Comparison of ENCODE assay signal across 8 cellular contexts in the genomic region with DNA sequence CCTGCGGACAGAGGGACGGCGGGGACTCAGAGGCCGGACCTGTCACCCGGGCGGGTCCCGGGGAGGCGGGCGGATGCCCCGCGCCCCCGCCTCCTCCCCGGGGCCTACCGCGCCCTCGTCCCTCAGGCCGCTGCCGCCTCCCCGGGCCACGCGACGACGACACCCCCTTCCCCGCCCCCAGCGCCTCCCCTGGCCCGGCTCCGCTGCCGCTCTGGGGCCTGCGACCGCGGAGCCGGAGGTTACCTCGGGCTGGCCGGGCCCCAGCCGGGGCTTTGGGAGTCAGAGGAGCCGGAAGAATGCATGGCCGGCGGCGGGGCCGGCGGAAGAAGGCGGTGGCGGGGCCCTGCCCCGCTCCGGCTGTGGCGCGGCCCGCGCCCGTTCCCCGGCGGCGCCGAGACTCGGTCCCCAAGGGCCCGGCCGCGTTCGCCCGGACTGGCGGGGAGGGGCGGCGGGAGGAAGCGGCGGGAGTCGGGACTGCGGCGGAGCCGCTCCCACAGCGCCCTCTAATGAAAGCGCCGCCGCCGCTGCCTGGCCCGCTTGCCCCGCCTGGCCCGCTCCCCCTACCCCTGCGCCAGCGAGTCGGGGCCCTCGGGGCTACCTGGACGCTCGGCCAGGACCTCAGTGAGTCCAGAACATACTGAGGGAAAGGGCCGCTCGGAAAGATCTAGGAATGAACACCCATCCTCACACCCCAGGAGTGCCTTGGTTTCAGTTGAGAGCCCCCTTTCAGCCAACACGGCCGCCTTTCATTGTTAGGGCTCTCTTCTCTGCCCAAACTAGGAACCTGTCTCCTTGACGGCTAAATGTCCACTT. TPM values are rescaled to one million over a fixed set of nuclear protein-coding genes. Genes with fewer than 3 reads are reported as not detected.
DNase-seq lines count a peak whose midpoint lies in the region; ATAC-seq, FAIRE-seq and TF ChIP-seq lines count a peak whose summit lies in the region.

A gene with protein sequence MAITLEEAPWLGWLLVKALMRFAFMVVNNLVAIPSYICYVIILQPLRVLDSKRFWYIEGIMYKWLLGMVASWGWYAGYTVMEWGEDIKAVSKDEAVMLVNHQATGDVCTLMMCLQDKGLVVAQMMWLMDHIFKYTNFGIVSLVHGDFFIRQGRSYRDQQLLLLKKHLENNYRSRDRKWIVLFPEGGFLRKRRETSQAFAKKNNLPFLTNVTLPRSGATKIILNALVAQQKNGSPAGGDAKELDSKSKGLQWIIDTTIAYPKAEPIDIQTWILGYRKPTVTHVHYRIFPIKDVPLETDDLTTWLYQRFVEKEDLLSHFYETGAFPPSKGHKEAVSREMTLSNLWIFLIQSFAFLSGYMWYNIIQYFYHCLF (minus strand): TSS at position 434 of the 813 bp plus-strand sequence. CDS start 1,467 bp downstream, outside the sequence.

- H3K4me1 Mint-ChIP-seq in WTC11 = peaks cover 12% of the 10 kb centered on the region

- no peak within 1 kb of the TSS for H3K27ac Mint-ChIP-seq in WTC11

- H3K36me3 ChIP-seq in bronchial epithelial cell (ENCODE audit: control insufficient read depth, insufficient read depth, low read length) = no peaks in the 10 kb centered on the region

- no peaks in the 10 kb centered on the region for H3K36me3 Mint-ChIP-seq in WTC11

- H3K9me3 Mint-ChIP-seq in WTC11 = no peaks in the 10 kb centered on the region

- DNase-seq in NCI-H2081 (lab: John Stamatoyannopoulos, UW) (peak; percentile 73 to 83), NCI-H2081 treated with DMSO at 0.1 percent for 48 hours (lab: John Stamatoyannopoulos, UW) (no peak), NCI-H2107 treated with DMSO at 0.1 percent for 48 hours (lab: John Stamatoyannopoulos, UW; ENCODE audit: unreplicated experiment) (peak; percentile 69), WTC11 (ENCODE audit: low spot score) (peak; percentile 83), bronchial epithelial cell (ENCODE audit: low read depth) (peak; percentile 30), inferior parietal cortex (ENCODE audit: extremely low spot score) (peak; percentile 74)
- peak; percentile 49 to 64 for DNase-seq in stimulated activated CD4-positive, alpha-beta T cell treated with anti-CD3 and anti-CD28 coated beads, Interleukin-12 subunit alpha, Interleukin-12 subunit beta, amount 100 ng/mL, for 24 hours (ENCODE audit: low read depth in 2 of 2)

- no peaks in the 10 kb centered on the region for H3K27me3 ChIP-seq in bronchial epithelial cell (ENCODE audit: control insufficient read depth, insufficient read depth, low read length)

- H3K27me3 Mint-ChIP-seq in WTC11 (ENCODE audit: low read depth) = peaks cover 18% of the 10 kb centered on the region

- peak; percentile 66 for ATAC-seq in HG02870 (IDR thresholded peaks at IDR 0.05; ENCODE audit: unreplicated experiment)
- ATAC-seq in WTC11 = peak; percentile 90

- H3K4me3 Mint-ChIP-seq in WTC11 = peak within 1 kb of the TSS; percentile 84

- no peak for FAIRE-seq in bronchial epithelial cell (lab: Jason Lieb, UNC)

- POLR2A ChIA-PET in WTC11 (lab: Charles Lee) = no interaction called here

- CTCF ChIA-PET in WTC11 (lab: Charles Lee) = interaction anchor here (0.6 to 1.4 kb wide), 2 partner anchors 9 to 155 kb away, joined by 3 to 5 read pairs; a partner anchor contains a TSS

- TF ChIP-seq CTCF in WTC11 (IDR thresholded peaks at IDR 0.05) (no peak), bronchial epithelial cell (IDR thresholded peaks at IDR 0.05; ENCODE audit: insufficient read depth, low read length, severe bottlenecking) (peak; percentile 65)

- peak within 1 kb of the TSS; percentile 49 for H3K4me3 ChIP-seq in bronchial epithelial cell (ENCODE audit: low read depth, low read length)

TF ChIP-seq in WTC11, 78 proteins besides CTCF, POLR2A, EP300 and RAD21 (continues in another document):
- TF ChIP-seq ESRRA (CRISPR knock-in tag; IDR thresholded peaks at IDR 0.05; ENCODE audit: borderline replicate concordance) = no peak
- TF ChIP-seq, protein P1, sequence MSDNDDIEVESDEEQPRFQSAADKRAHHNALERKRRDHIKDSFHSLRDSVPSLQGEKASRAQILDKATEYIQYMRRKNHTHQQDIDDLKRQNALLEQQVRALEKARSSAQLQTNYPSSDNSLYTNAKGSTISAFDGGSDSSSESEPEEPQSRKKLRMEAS (CRISPR knock-in tag; IDR thresholded peaks at IDR 0.05) = 0 out of 2 replicates have a peak, but pooled peaks have one; percentile 2
- TF ChIP-seq NR2C2 (CRISPR knock-in tag; IDR thresholded peaks at IDR 0.05) = no peak
- TF ChIP-seq, protein P2, sequence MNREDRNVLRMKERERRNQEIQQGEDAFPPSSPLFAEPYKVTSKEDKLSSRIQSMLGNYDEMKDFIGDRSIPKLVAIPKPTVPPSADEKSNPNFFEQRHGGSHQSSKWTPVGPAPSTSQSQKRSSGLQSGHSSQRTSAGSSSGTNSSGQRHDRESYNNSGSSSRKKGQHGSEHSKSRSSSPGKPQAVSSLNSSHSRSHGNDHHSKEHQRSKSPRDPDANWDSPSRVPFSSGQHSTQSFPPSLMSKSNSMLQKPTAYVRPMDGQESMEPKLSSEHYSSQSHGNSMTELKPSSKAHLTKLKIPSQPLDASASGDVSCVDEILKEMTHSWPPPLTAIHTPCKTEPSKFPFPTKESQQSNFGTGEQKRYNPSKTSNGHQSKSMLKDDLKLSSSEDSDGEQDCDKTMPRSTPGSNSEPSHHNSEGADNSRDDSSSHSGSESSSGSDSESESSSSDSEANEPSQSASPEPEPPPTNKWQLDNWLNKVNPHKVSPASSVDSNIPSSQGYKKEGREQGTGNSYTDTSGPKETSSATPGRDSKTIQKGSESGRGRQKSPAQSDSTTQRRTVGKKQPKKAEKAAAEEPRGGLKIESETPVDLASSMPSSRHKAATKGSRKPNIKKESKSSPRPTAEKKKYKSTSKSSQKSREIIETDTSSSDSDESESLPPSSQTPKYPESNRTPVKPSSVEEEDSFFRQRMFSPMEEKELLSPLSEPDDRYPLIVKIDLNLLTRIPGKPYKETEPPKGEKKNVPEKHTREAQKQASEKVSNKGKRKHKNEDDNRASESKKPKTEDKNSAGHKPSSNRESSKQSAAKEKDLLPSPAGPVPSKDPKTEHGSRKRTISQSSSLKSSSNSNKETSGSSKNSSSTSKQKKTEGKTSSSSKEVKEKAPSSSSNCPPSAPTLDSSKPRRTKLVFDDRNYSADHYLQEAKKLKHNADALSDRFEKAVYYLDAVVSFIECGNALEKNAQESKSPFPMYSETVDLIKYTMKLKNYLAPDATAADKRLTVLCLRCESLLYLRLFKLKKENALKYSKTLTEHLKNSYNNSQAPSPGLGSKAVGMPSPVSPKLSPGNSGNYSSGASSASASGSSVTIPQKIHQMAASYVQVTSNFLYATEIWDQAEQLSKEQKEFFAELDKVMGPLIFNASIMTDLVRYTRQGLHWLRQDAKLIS (CRISPR knock-in tag; IDR thresholded peaks at IDR 0.05; ENCODE audit: borderline replicate concordance) = no peak
- TF ChIP-seq, protein P3, sequence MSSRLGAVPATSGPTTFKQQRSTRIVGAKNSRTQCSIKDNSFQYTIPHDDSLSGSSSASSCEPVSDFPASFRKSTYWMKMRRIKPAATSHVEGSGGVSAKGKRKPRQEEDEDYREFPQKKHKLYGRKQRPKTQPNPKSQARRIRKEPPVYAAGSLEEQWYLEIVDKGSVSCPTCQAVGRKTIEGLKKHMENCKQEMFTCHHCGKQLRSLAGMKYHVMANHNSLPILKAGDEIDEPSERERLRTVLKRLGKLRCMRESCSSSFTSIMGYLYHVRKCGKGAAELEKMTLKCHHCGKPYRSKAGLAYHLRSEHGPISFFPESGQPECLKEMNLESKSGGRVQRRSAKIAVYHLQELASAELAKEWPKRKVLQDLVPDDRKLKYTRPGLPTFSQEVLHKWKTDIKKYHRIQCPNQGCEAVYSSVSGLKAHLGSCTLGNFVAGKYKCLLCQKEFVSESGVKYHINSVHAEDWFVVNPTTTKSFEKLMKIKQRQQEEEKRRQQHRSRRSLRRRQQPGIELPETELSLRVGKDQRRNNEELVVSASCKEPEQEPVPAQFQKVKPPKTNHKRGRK (CRISPR knock-in tag; IDR thresholded peaks at IDR 0.05; ENCODE audit: borderline replicate concordance) = no peak
- peak; percentile 39; the same call in 1 of the 2 replicates for TF ChIP-seq SP1 (CRISPR knock-in tag; conservative IDR thresholded peaks at IDR 0.05)
- TF ChIP-seq, protein P4, sequence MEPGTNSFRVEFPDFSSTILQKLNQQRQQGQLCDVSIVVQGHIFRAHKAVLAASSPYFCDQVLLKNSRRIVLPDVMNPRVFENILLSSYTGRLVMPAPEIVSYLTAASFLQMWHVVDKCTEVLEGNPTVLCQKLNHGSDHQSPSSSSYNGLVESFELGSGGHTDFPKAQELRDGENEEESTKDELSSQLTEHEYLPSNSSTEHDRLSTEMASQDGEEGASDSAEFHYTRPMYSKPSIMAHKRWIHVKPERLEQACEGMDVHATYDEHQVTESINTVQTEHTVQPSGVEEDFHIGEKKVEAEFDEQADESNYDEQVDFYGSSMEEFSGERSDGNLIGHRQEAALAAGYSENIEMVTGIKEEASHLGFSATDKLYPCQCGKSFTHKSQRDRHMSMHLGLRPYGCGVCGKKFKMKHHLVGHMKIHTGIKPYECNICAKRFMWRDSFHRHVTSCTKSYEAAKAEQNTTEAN (CRISPR knock-in tag; IDR thresholded peaks at IDR 0.05) = no peak
- TF ChIP-seq JAZF1 (CRISPR knock-in tag; IDR thresholded peaks at IDR 0.05) = no peak
- TF ChIP-seq, protein P5, sequence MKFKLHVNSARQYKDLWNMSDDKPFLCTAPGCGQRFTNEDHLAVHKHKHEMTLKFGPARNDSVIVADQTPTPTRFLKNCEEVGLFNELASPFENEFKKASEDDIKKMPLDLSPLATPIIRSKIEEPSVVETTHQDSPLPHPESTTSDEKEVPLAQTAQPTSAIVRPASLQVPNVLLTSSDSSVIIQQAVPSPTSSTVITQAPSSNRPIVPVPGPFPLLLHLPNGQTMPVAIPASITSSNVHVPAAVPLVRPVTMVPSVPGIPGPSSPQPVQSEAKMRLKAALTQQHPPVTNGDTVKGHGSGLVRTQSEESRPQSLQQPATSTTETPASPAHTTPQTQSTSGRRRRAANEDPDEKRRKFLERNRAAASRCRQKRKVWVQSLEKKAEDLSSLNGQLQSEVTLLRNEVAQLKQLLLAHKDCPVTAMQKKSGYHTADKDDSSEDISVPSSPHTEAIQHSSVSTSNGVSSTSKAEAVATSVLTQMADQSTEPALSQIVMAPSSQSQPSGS (CRISPR knock-in tag; IDR thresholded peaks at IDR 0.05; ENCODE audit: borderline replicate concordance, low read depth) = no peak

RNA-seq across cellular contexts. Expression of the gene that starts here (rescaled TPM):
- total RNA-seq in WTC11 (2021) = 13.5 to 15.1 TPM (median 14.3 TPM) in 3 replicates
- total RNA-seq in bronchial epithelial cell = 23.9 and 27.1 TPM in 2 replicates
